In the genomic region with DNA sequence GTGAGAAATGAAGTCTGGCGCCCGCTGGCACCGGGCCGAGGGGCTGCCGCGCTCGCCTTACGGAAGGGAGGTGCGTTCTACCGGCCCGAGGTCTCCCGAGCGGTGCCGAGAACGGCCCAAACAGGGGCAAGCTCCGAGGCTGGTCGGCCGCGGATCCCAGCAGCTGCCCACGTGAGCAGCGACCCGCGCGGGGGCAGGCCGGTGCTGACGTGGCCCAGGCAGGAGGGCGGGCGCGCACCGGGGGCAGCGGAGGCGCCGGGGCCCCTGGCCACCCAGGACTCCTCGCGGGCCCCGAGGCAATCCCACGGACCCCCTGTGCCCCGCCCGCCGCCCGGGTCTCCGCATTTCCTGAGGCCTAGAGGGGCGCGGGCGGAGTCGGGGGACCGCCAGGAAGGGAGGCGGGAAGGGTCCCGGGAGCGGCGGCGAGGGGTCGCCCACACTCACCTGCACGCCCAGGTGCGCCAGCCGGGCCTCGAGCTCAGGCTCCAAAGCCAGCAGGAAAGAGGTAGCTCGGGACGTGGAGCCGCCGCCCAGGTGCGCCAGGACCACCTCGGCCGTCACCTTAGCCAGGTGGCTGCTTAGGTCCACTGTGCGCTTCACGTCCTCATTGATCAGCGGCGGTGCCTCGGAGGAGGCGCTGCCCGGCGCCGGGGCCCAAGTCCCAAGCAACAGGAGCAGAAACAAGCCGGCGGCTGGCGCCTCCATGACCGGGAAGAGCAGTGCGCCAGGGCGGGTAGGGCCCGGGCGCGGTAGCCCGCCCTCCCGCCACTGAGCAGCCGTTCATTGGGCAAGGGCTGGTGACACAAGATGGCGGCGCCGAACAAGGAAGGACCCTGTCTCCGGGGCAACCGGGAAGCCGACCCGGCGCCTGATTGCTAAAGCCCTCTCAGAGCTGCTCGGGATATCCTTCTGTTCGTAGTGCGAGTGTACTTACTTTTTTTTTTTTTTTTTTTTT, we compare ENCODE assay signal across 8 cellular contexts. TPM values are rescaled to one million over a fixed set of nuclear protein-coding genes. Genes with fewer than 3 reads are reported as not detected.
A peak's percentile ranks its signal among the peaks of the same experiment; 100 is the strongest.
DNase-seq lines count a peak whose midpoint lies in the region; ATAC-seq and TF ChIP-seq lines count a peak whose summit lies in the region.

A gene (minus strand): TSS at position 723 of the 955 bp plus-strand sequence. CDS start 18 bp downstream, at position 705.

- no peak for TF ChIP-seq RAD21 in Ishikawa (IDR thresholded peaks at IDR 0.05; ENCODE audit: low read depth)

- no peaks in the 10 kb centered on the region for H3K27me3 ChIP-seq in mononuclear cell (ENCODE audit: insufficient read depth, low read length)

- DNase-seq in DMS153 treated with DMSO at 0.1 percent for 48 hours (lab: John Stamatoyannopoulos, UW; ENCODE audit: unreplicated experiment) (peak; percentile 87), OCI-M2 (lab: John Stamatoyannopoulos, UW; ENCODE audit: unreplicated experiment) (peak; percentile 82), activated T-cell treated with anti-CD3 and anti-CD28 coated beads for 4 hours (peak; percentile 91), epithelial cell of esophagus (ENCODE audit: low read depth) (peak; percentile 96)
- DNase-seq in stimulated activated CD8-positive, alpha-beta memory T cell treated with anti-CD3 and anti-CD28 coated beads, Interleukin-2, amount 100 ng/mL, for 48 hours (ENCODE audit: low read depth in 2 of 2) = peak; percentile 90 to 91

- H3K9me3 ChIP-seq in mononuclear cell (ENCODE audit: low read depth, low read length) = no peaks in the 10 kb centered on the region

- peaks cover 67% of the 10 kb centered on the region for H3K4me1 ChIP-seq in mononuclear cell (ENCODE audit: insufficient read depth, low read length)

- no peak for TF ChIP-seq EP300 in Ishikawa (IDR thresholded peaks at IDR 0.05; ENCODE audit: borderline replicate concordance)

- H3K4me3 ChIP-seq in epithelial cell of esophagus (ENCODE audit: low read length) (peak within 1 kb of the TSS; percentile 91), mononuclear cell (ENCODE audit: low read length) (peak within 1 kb of the TSS; percentile 99)

- ATAC-seq in GM21619 (IDR thresholded peaks at IDR 0.05; ENCODE audit: unreplicated experiment) = peak; percentile 91

- no peak for TF ChIP-seq CTCF in epithelial cell of esophagus (IDR thresholded peaks at IDR 0.05; ENCODE audit: insufficient read depth, low read depth, low read length, missing control alignments)

TF ChIP-seq in Ishikawa, 13 proteins besides CTCF, POLR2A, EP300 and RAD21:
- TF ChIP-seq TCF12 (IDR thresholded peaks at IDR 0.05; ENCODE audit: low read depth) (peak; percentile 33; the same call in 1 of the 2 replicates), CREB1 (IDR thresholded peaks at IDR 0.05; ENCODE audit: low read depth) (peak; percentile 83), TAF1 (IDR thresholded peaks at IDR 0.05; ENCODE audit: low read depth) (peak; percentile 93), TEAD4 (IDR thresholded peaks at IDR 0.05) (no peak), FOXM1 (IDR thresholded peaks at IDR 0.05; ENCODE audit: borderline replicate concordance, low read depth) (no peak), CEBPB (IDR thresholded peaks at IDR 0.05) (no peak), EGR1 (IDR thresholded peaks at IDR 0.05) (0 out of 2 replicates have a peak, but pooled peaks have one; percentile 31), NFIC (IDR thresholded peaks at IDR 0.05) (peak; percentile 61; the same call in 1 of the 2 replicates), YY1 (IDR thresholded peaks at IDR 0.05; ENCODE audit: low read depth) (peak; percentile 89), ZBTB7A (IDR thresholded peaks at IDR 0.05; ENCODE audit: low read depth) (peak; percentile 65; the same call in 1 of the 2 replicates)
- TF ChIP-seq, protein P1, sequence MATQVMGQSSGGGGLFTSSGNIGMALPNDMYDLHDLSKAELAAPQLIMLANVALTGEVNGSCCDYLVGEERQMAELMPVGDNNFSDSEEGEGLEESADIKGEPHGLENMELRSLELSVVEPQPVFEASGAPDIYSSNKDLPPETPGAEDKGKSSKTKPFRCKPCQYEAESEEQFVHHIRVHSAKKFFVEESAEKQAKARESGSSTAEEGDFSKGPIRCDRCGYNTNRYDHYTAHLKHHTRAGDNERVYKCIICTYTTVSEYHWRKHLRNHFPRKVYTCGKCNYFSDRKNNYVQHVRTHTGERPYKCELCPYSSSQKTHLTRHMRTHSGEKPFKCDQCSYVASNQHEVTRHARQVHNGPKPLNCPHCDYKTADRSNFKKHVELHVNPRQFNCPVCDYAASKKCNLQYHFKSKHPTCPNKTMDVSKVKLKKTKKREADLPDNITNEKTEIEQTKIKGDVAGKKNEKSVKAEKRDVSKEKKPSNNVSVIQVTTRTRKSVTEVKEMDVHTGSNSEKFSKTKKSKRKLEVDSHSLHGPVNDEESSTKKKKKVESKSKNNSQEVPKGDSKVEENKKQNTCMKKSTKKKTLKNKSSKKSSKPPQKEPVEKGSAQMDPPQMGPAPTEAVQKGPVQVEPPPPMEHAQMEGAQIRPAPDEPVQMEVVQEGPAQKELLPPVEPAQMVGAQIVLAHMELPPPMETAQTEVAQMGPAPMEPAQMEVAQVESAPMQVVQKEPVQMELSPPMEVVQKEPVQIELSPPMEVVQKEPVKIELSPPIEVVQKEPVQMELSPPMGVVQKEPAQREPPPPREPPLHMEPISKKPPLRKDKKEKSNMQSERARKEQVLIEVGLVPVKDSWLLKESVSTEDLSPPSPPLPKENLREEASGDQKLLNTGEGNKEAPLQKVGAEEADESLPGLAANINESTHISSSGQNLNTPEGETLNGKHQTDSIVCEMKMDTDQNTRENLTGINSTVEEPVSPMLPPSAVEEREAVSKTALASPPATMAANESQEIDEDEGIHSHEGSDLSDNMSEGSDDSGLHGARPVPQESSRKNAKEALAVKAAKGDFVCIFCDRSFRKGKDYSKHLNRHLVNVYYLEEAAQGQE (IDR thresholded peaks at IDR 0.05; ENCODE audit: low read depth) = no peak
- TF ChIP-seq, protein P2, sequence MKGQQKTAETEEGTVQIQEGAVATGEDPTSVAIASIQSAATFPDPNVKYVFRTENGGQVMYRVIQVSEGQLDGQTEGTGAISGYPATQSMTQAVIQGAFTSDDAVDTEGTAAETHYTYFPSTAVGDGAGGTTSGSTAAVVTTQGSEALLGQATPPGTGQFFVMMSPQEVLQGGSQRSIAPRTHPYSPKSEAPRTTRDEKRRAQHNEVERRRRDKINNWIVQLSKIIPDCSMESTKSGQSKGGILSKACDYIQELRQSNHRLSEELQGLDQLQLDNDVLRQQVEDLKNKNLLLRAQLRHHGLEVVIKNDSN (IDR thresholded peaks at IDR 0.05) = peak; percentile 87
- TF ChIP-seq, protein P3, sequence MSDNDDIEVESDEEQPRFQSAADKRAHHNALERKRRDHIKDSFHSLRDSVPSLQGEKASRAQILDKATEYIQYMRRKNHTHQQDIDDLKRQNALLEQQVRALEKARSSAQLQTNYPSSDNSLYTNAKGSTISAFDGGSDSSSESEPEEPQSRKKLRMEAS (IDR thresholded peaks at IDR 0.05) = peak; percentile 50

RNA-seq across cellular contexts. Expression of the gene that starts here (rescaled TPM):
- total RNA-seq in mononuclear cell = 164 TPM

Comparison
In these comparisons a context has a peak if more than half of its experiments do, and no peak if none do; other contexts are left out.
1. Peak in every context shown above with its lines: DNase-seq, ATAC-seq and H3K4me3 ChIP-seq.